Comparison of ENCODE assay signal across 1 cellular context in genomic region chr2:192773044-192773443, GRCh38.
TF ChIP-seq lines count a peak whose summit lies in the region.

No MANE protein-coding gene starts in this region.

TF ChIP-seq in HepG2, 621 proteins besides CTCF, POLR2A, EP300 and RAD21 (continued from another document and continues in another):
- TF ChIP-seq ZNF550 (CRISPR knock-in tag; IDR thresholded peaks at IDR 0.05; ENCODE audit: borderline replicate concordance) = no peak
- TF ChIP-seq MTA3 (CRISPR knock-in tag; IDR thresholded peaks at IDR 0.05) = no peak
- no peak for TF ChIP-seq PRDM15 (CRISPR knock-in tag; IDR thresholded peaks at IDR 0.05)
- no peak for TF ChIP-seq ZSCAN12 (CRISPR knock-in tag; IDR thresholded peaks at IDR 0.05)
- peak in 1 of 2 experiments; percentile 34; a peak in 1 of 4 replicates for TF ChIP-seq ATF4 (CRISPR knock-in tag; IDR thresholded peaks at IDR 0.05)
- no peak for TF ChIP-seq RAD51 (IDR thresholded peaks at IDR 0.05; ENCODE audit: borderline replicate concordance)
- 0 out of 2 replicates have a peak, but pooled peaks have one; percentile 18 for TF ChIP-seq MAFF (IDR thresholded peaks at IDR 0.05; ENCODE audit: low read depth, low read length)
- no peak for TF ChIP-seq ZMYM4 (CRISPR knock-in tag; IDR thresholded peaks at IDR 0.05)
- no peak for TF ChIP-seq ZNF616 (CRISPR knock-in tag; IDR thresholded peaks at IDR 0.05; ENCODE audit: low read depth)
- peak; percentile 3; the same call in 1 of the 2 replicates for TF ChIP-seq CEBPG (CRISPR knock-in tag; IDR thresholded peaks at IDR 0.05)
- no peak for TF ChIP-seq ETS1 (CRISPR knock-in tag; IDR thresholded peaks at IDR 0.05)
- no peak for TF ChIP-seq ZNF598 (CRISPR knock-in tag; IDR thresholded peaks at IDR 0.05; ENCODE audit: borderline replicate concordance)
- TF ChIP-seq ZBTB8A (CRISPR knock-in tag; IDR thresholded peaks at IDR 0.05; ENCODE audit: borderline replicate concordance, low read depth) = no peak
- no peak for TF ChIP-seq SETDB1 (CRISPR knock-in tag; IDR thresholded peaks at IDR 0.05; ENCODE audit: borderline replicate concordance)
- no peak for TF ChIP-seq NCOA1 (CRISPR knock-in tag; IDR thresholded peaks at IDR 0.05)
- no peak for TF ChIP-seq E2F1 (CRISPR knock-in tag; IDR thresholded peaks at IDR 0.05)
- no peak for TF ChIP-seq IRF2 (CRISPR knock-in tag; IDR thresholded peaks at IDR 0.05)
- TF ChIP-seq LRRFIP1 (CRISPR knock-in tag; conservative IDR thresholded peaks at IDR 0.05) = no peak
- TF ChIP-seq ZBTB3 (CRISPR knock-in tag; IDR thresholded peaks at IDR 0.05; ENCODE audit: borderline replicate concordance, low read depth) = no peak
- no peak for TF ChIP-seq KLF12 (CRISPR knock-in tag; IDR thresholded peaks at IDR 0.05; ENCODE audit: borderline replicate concordance)
- no peak for TF ChIP-seq PBX3 (CRISPR knock-in tag; IDR thresholded peaks at IDR 0.05; ENCODE audit: borderline replicate concordance)
- TF ChIP-seq GPN1 (CRISPR knock-in tag; IDR thresholded peaks at IDR 0.05; ENCODE audit: borderline replicate concordance) = no peak
- TF ChIP-seq ARID2 (CRISPR knock-in tag; IDR thresholded peaks at IDR 0.05; ENCODE audit: borderline replicate concordance) = no peak
- TF ChIP-seq CENPX (CRISPR knock-in tag; IDR thresholded peaks at IDR 0.05) = no peak
- no peak for TF ChIP-seq IRX3 (CRISPR knock-in tag; IDR thresholded peaks at IDR 0.05; ENCODE audit: borderline replicate concordance, low read depth)
- TF ChIP-seq ZNF576 (CRISPR knock-in tag; IDR thresholded peaks at IDR 0.05) = no peak
- TF ChIP-seq ZNF75D (CRISPR knock-in tag; IDR thresholded peaks at IDR 0.05; ENCODE audit: borderline replicate concordance) = no peak
- no peak for TF ChIP-seq MED8 (CRISPR knock-in tag; IDR thresholded peaks at IDR 0.05; ENCODE audit: insufficient replicate concordance)
- TF ChIP-seq LBX2 (CRISPR knock-in tag; IDR thresholded peaks at IDR 0.05; ENCODE audit: borderline replicate concordance) = no peak
- no peak for TF ChIP-seq RCOR2 (CRISPR knock-in tag; IDR thresholded peaks at IDR 0.05)
- TF ChIP-seq KLF6 (CRISPR knock-in tag; IDR thresholded peaks at IDR 0.05) = no peak
- no peak for TF ChIP-seq ZNF256 (CRISPR knock-in tag; conservative IDR thresholded peaks at IDR 0.05)
- no peak for TF ChIP-seq FOXP1 (IDR thresholded peaks at IDR 0.05)
- TF ChIP-seq FOXP1 (CRISPR knock-in tag; IDR thresholded peaks at IDR 0.05) = peak; percentile 48; the same call in 1 of the 2 replicates
- TF ChIP-seq ZNF747 (CRISPR knock-in tag; IDR thresholded peaks at IDR 0.05; ENCODE audit: borderline replicate concordance) = no peak
- TF ChIP-seq ZNF678 (CRISPR knock-in tag; IDR thresholded peaks at IDR 0.05) = no peak
- no peak for TF ChIP-seq HNF1A (IDR thresholded peaks at IDR 0.05; ENCODE audit: low read depth)
- TF ChIP-seq HNF1A (CRISPR knock-in tag; IDR thresholded peaks at IDR 0.05; ENCODE audit: borderline replicate concordance) = no peak
- TF ChIP-seq SRY (CRISPR knock-in tag; IDR thresholded peaks at IDR 0.05) = no peak
- no peak for TF ChIP-seq SALL2 (CRISPR knock-in tag; IDR thresholded peaks at IDR 0.05)
- TF ChIP-seq SMAD1 (CRISPR knock-in tag; IDR thresholded peaks at IDR 0.05; ENCODE audit: borderline replicate concordance, low read depth) = no peak
- no peak for TF ChIP-seq ZNF816 (CRISPR knock-in tag; IDR thresholded peaks at IDR 0.05; ENCODE audit: borderline replicate concordance)
- TF ChIP-seq MED13 (CRISPR knock-in tag; IDR thresholded peaks at IDR 0.05) = no peak
- TF ChIP-seq ZNF513 (CRISPR knock-in tag; conservative IDR thresholded peaks at IDR 0.05) = no peak
- TF ChIP-seq ZNF362 (CRISPR knock-in tag; IDR thresholded peaks at IDR 0.05; ENCODE audit: borderline replicate concordance) = no peak
- TF ChIP-seq ASH2L (IDR thresholded peaks at IDR 0.05; ENCODE audit: insufficient read length, low read depth, low read length) = no peak
- TF ChIP-seq ZNF670 (CRISPR knock-in tag; IDR thresholded peaks at IDR 0.05; ENCODE audit: borderline replicate concordance) = no peak
- no peak for TF ChIP-seq SYNCRIP (IDR thresholded peaks at IDR 0.05; ENCODE audit: insufficient read depth, low read depth, low read length)
- no peak for TF ChIP-seq ZSCAN30 (CRISPR knock-in tag; IDR thresholded peaks at IDR 0.05)
